In the genomic region with DNA sequence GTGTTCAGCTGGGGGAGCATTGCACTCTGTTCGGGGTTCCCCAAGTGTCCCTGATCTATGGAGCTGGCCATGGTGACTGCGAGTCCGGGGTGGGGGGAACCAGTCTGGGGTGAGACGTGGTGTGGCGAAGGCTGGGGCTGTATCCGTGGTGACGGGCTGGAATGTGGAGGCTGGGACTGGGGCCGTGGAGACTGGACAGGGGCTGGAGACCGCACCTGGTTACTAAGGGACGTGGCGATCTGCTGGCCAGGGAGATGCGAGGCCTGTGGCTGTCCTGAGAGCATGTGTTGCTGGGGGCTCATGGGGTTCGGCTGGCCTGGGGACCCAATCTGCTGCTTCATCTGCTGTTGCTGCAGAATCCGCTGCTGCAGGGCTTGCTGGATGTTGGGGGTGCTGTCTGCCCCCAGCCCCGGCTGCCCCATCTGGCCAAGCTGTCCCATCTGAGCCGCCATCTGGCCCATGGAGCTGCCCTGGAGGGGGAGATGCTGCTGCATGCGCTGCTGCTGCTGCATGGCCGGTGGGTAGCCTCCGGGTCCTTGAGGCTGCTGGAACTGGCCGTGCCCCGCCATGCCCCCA, we compare ENCODE assay signal across 19 cellular contexts. TPM values are rescaled to one million over a fixed set of nuclear protein-coding genes. Genes with fewer than 3 reads are reported as not detected.
DNase-seq lines count a peak whose midpoint lies in the region; ATAC-seq, FAIRE-seq and TF ChIP-seq lines count a peak whose summit lies in the region.
"Had no signal": no experiment of that assay in that cellular context is flagged by ENCODE, and none has a peak within 500 bp of the region (broad histone marks: within the 10 kb centered on the region; RNA-seq: fewer than 3 reads in every experiment).

No MANE protein-coding gene starts in this region.

- H3K4me2 ChIP-seq in HepG2 (ENCODE audit: low read depth, low read length) = no peak overlapping the region
- H3K4me2 ChIP-seq: BLaER1 had no signal

- H3K4me3 Mint-ChIP-seq in neural crest cell = peak overlapping the region; percentile 31

- no peaks in the 10 kb centered on the region for H3K27me3 Mint-ChIP-seq in neural crest cell (ENCODE audit: low read depth)
- H3K27me3 Mint-ChIP-seq: CD4-positive, alpha-beta memory T cell had no signal

- no CpG with 5 or more reads among the region's 21 CpGs for WGBS in right lobe of liver (ENCODE audit: insufficient coverage, low coverage, low lambda C conversion rate, missing lambda C conversion rate)
- WGBS in HepG2 (ENCODE audit: low lambda C conversion rate) = 97% methylated on average over 15 of the region's 21 CpGs
- WGBS in small intestine, 3 donors = 91 to 97% (median 94%) methylated on average over 20 to 21 of the region's 21 CpGs

- H3K4me1 ChIP-seq in right lobe of liver (no peaks in the 10 kb centered on the region), HepG2 (ENCODE audit: insufficient read depth, low read length) (0 out of 2 replicates have a peak, but pooled peaks cover 3% of the 10 kb centered on the region), small intestine (ENCODE audit: control insufficient read depth in 2 of 2, insufficient read depth in 1 of 2, low read depth in 1 of 2, low read length in 1 of 2) (no peaks in the 10 kb centered on the region)
- H3K4me1 ChIP-seq: BLaER1 had no signal

- TF ChIP-seq POLR2A in right lobe of liver (IDR thresholded peaks at IDR 0.05) (no peak), HepG2 (IDR thresholded peaks at IDR 0.05; ENCODE audit: insufficient read depth in 1 of 2, low read depth in 2 of 2, low read length in 2 of 2) (no peak)

- TF ChIP-seq CTCF in right lobe of liver (IDR thresholded peaks at IDR 0.05) = no peak
- no peak for TF ChIP-seq CTCF in HepG2 (CRISPR knock-in tag; IDR thresholded peaks at IDR 0.05)
- TF ChIP-seq CTCF in WERI-Rb-1 (IDR thresholded peaks at IDR 0.05; ENCODE audit: low read depth, low read length) = no peak
- TF ChIP-seq CTCF in neural crest cell (conservative IDR thresholded peaks at IDR 0.05) = no peak
- no peak for TF ChIP-seq CTCF in dorsolateral prefrontal cortex (IDR thresholded peaks at IDR 0.05 in 54 of 56, conservative IDR thresholded peaks at IDR 0.05 in 2 of 56; ENCODE audit: low read depth in 1 of 56, partially characterized antibody in 56 of 56)
- no peak for TF ChIP-seq CTCF in GM10266 (IDR thresholded peaks at IDR 0.05; ENCODE audit: control insufficient read depth, insufficient read depth, low read depth, missing control alignments)

- no peak for ATAC-seq in right lobe of liver
- no peak for ATAC-seq in HepG2

- POLR2A ChIA-PET in HepG2 (lab: Yijun Ruan, JAX) = no interaction called here

- TF ChIP-seq EP300 in HepG2 (IDR thresholded peaks at IDR 0.05; ENCODE audit: low read depth in 2 of 2, low read length in 2 of 2) (no peak), HepG2 (CRISPR knock-in tag; IDR thresholded peaks at IDR 0.05; ENCODE audit: borderline replicate concordance) (no peak)

- no peaks in the 10 kb centered on the region for H3K9me3 Mint-ChIP-seq in neural crest cell

- H2AFZ ChIP-seq in HepG2 (ENCODE audit: low read length) = no peak overlapping the region

- CTCF ChIA-PET in HepG2 (lab: Yijun Ruan, JAX; ENCODE audit: low intra/inter-chr PET ratio, low total read pairs) = no interaction called here

- FAIRE-seq in HepG2 (lab: Jason Lieb, UNC) (no peak), small intestine (lab: Jason Lieb, UNC) (no peak)
- FAIRE-seq: GM12892, GM18507 had no signal

- peaks cover 17% of the 10 kb centered on the region for H3K36me3 Mint-ChIP-seq in neural crest cell (ENCODE audit: low read depth)

- TF ChIP-seq RAD21 in HepG2 (CRISPR knock-in tag; IDR thresholded peaks at IDR 0.05) = no peak

- no peak overlapping the region for H3K9ac ChIP-seq in HepG2 (ENCODE audit: insufficient read depth, low read depth, low read length)
- H3K9ac ChIP-seq: BLaER1 had no signal

- DNase-seq in right lobe of liver = peak in 2 of 3 donors; percentile 8 to 55
- DNase-seq in HepG2 (ENCODE audit: low spot score) = no peak
- peak; percentile 39 for DNase-seq in WERI-Rb-1
- DNase-seq in neural crest cell (ENCODE audit: low read depth, low spot score) = no peak
- no peak for DNase-seq in dorsolateral prefrontal cortex
- DNase-seq in small intestine = no peak
- no peak for DNase-seq in GM10266 (ENCODE audit: extremely low spot score)
- DNase-seq: CD4-positive, alpha-beta memory T cell; DMS53; EL; GOT3; NCI-H1105; NCI-H510A; NCI-H82; OCI-M1; SHP77 treated with DMSO at 0.1 percent for 48 hours had no signal

- no peaks in the 10 kb centered on the region for H4K20me1 ChIP-seq in HepG2 (ENCODE audit: insufficient read depth, low read length)

- no peaks in the 10 kb centered on the region for H3K79me2 ChIP-seq in HepG2 (ENCODE audit: insufficient read depth, low read length)

- no peaks in the 10 kb centered on the region for H3K9me3 ChIP-seq in right lobe of liver
- H3K9me3 ChIP-seq in HepG2 (ENCODE audit: low read length) = no peaks in the 10 kb centered on the region
- no peaks in the 10 kb centered on the region for H3K9me3 ChIP-seq in WERI-Rb-1 (ENCODE audit: severe bottlenecking)
- H3K9me3 ChIP-seq in small intestine (ENCODE audit: control insufficient read depth, low read depth) = no peaks in the 10 kb centered on the region
- H3K9me3 ChIP-seq: BLaER1 had no signal

- in situ Hi-C loops in HepG2 (cut with HindIII; ENCODE audit: extremely low pct_ligation_motif_present, low pct_unique_long_range_greater_than_20kb) = no loop called here

- H3K27ac Mint-ChIP-seq in neural crest cell (ENCODE audit: unreplicated experiment) = no peak overlapping the region

- H3K4me3 ChIP-seq in right lobe of liver = no peak overlapping the region
- H3K4me3 ChIP-seq in HepG2 (replicated peaks in 1 of 3; ENCODE audit: insufficient read depth in 1 of 3, low read depth in 2 of 3, low read length in 3 of 3) = no peak overlapping the region
- no peak overlapping the region for H3K4me3 ChIP-seq in WERI-Rb-1 (ENCODE audit: low read depth, low read length)
- H3K4me3 ChIP-seq in dorsolateral prefrontal cortex = no peak overlapping the region
- H3K4me3 ChIP-seq in small intestine (ENCODE audit: low read depth in 1 of 2, low read length in 2 of 2) = no peak overlapping the region
- H3K4me3 ChIP-seq: BLaER1 had no signal

- no peaks in the 10 kb centered on the region for H3K4me1 Mint-ChIP-seq in neural crest cell

- no TSS peak for BruUV-seq in HepG2 (replicated peaks; lab: Mats Ljungman, UMichigan)

- no peak overlapping the region for H3K27ac ChIP-seq in right lobe of liver
- no peak overlapping the region for H3K27ac ChIP-seq in HepG2 (ENCODE audit: extremely low read length, insufficient read depth, low read length)
- no peak overlapping the region for H3K27ac ChIP-seq in WERI-Rb-1
- peak overlapping the region in 3 of 59 donors; percentile 12 to 43 (median 26) for H3K27ac ChIP-seq in dorsolateral prefrontal cortex
- H3K27ac ChIP-seq in small intestine (ENCODE audit: low read depth in 1 of 2, low read length in 1 of 2) = no peak overlapping the region
- H3K27ac ChIP-seq: BLaER1 had no signal

- H3K36me3 ChIP-seq in right lobe of liver = peaks cover 0 to 58% (median 36%) of the 10 kb centered on the region in 4 donors
- H3K36me3 ChIP-seq in HepG2 (replicated peaks in 1 of 2; ENCODE audit: control insufficient read depth in 1 of 2, insufficient read depth in 2 of 2, low read length in 2 of 2) = peaks cover 32 to 54% of the 10 kb centered on the region in 2 experiments; a peak in 4 of 5 replicates
- H3K36me3 ChIP-seq in WERI-Rb-1 = peaks cover 56% of the 10 kb centered on the region
- H3K36me3 ChIP-seq in small intestine (ENCODE audit: control insufficient read depth in 2 of 2, insufficient read depth in 2 of 2, low read length in 2 of 2) = peaks cover 27 to 35% of the 10 kb centered on the region in 2 donors

- no peaks in the 10 kb centered on the region for H3K27me3 ChIP-seq in right lobe of liver
- no peaks in the 10 kb centered on the region for H3K27me3 ChIP-seq in HepG2 (ENCODE audit: control insufficient read depth in 1 of 2, insufficient read depth in 2 of 2, low read length in 2 of 2)
- H3K27me3 ChIP-seq in WERI-Rb-1 (ENCODE audit: insufficient read depth, low read depth, severe bottlenecking) = no peaks in the 10 kb centered on the region
- H3K27me3 ChIP-seq in dorsolateral prefrontal cortex = no peaks in the 10 kb centered on the region
- H3K27me3 ChIP-seq in small intestine (ENCODE audit: control insufficient read depth in 2 of 2, insufficient read depth in 2 of 2, low read length in 2 of 2) = no peaks in the 10 kb centered on the region

- intact Hi-C loops in right lobe of liver (cut with DNase I) (no loop called here), HepG2 (cut with micrococcal nuclease; ENCODE audit: unreplicated experiment) (no loop called here), dorsolateral prefrontal cortex (cut with DNase I) (no loop called here)

TF ChIP-seq in HepG2, 621 proteins besides CTCF, POLR2A, EP300 and RAD21 (continues in another document):
- no peak for TF ChIP-seq NR1H2 (CRISPR knock-in tag; IDR thresholded peaks at IDR 0.05; ENCODE audit: borderline replicate concordance, low read depth)

RNA-seq across cellular contexts. Expression of a gene that starts 10.6 kb away (rescaled TPM):
- total RNA-seq in right lobe of liver (100 to 1,000 TPM in 4 of 6 experiments, 10 to 100 TPM in 2; 93.4 to 169 (median 123) TPM), HepG2 (2016; rRNA removed; fragmentation: Illumina TruSeq; extraction: Trizol) (112 and 127 TPM in 2 replicates), neural crest cell (152 and 154 TPM in 2 replicates), dorsolateral prefrontal cortex (100 to 1,000 TPM in 114 of 120 experiments, 10 to 100 TPM in 6; 87.9 to 163 (median 123) TPM)
- 28.9 and 31.8 TPM in 2 replicates for total RNA-seq in HepG2 (2016; cell fraction: cytosol; rRNA removed; fragmentation: Illumina TruSeq; extraction: Trizol; ENCODE audit: low read depth)
- total RNA-seq in HepG2 (2016; cell fraction: insoluble cytoplasmic fraction; rRNA removed; fragmentation: Illumina TruSeq; extraction: Trizol) = 104 and 130 TPM in 2 replicates
- total RNA-seq in HepG2 (2016; cell fraction: membrane; rRNA removed; fragmentation: Illumina TruSeq; extraction: Trizol) = 40.6 and 42.7 TPM in 2 replicates
- total RNA-seq in HepG2 (2016; cell fraction: nucleus; rRNA removed; fragmentation: Illumina TruSeq; extraction: Trizol) = 81.3 and 97.5 TPM in 2 replicates
- polyA plus RNA-seq in HepG2 (2011; rRNA removed) (240 and 283 TPM in 2 replicates), small intestine (10 to 100 TPM; 25.5 to 79.5 (median 49.4) TPM)
- 125 and 163 TPM in 2 replicates for polyA plus RNA-seq in HepG2 (2011; cell fraction: cytosol; rRNA removed)
- polyA plus RNA-seq in HepG2 (2011; cell fraction: nucleus; rRNA removed) = 405 and 449 TPM in 2 replicates
- polyA plus RNA-seq in HepG2 (2012) = 173 and 189 TPM in 2 replicates
- 15.5 and 18.4 TPM in 2 replicates for polyA plus RNA-seq in HepG2 (2016; cell fraction: cytosol; fragmentation: Illumina TruSeq; extraction: Trizol; ENCODE audit: low read depth)
- polyA plus RNA-seq in HepG2 (2016; cell fraction: insoluble cytoplasmic fraction; fragmentation: Illumina TruSeq; extraction: Trizol; ENCODE audit: low read depth) = 106 and 121 TPM in 2 replicates
- 25.7 and 26.7 TPM in 2 replicates for polyA plus RNA-seq in HepG2 (2016; cell fraction: membrane; fragmentation: Illumina TruSeq; extraction: Trizol; ENCODE audit: low read depth)
- 169 and 193 TPM in 2 replicates for polyA plus RNA-seq in HepG2 (2016; cell fraction: nucleus; fragmentation: Illumina TruSeq; extraction: Trizol; ENCODE audit: insufficient read depth, low read depth)
- 623 and 697 TPM in 2 replicates for polyA minus RNA-seq in HepG2 (2011; rRNA and poly(A)+ RNA removed; ENCODE audit: low replicate concordance)
- polyA minus RNA-seq in HepG2 (2011; cell fraction: cytosol; rRNA and poly(A)+ RNA removed) = 98.0 and 120 TPM in 2 replicates
- polyA minus RNA-seq in HepG2 (2011; cell fraction: nucleus; rRNA and poly(A)+ RNA removed) = 105 and 109 TPM in 2 replicates

Comparison
In these comparisons a context has a peak if more than half of its experiments do, and no peak if none do; other contexts are left out.
1. DNase-seq: peak in right lobe of liver (2 of 3) and WERI-Rb-1 (single experiment); none in HepG2 (single experiment), neural crest cell (single experiment), dorsolateral prefrontal cortex (0 of 10), small intestine (single experiment) and GM10266 (single experiment).